Comparison of ENCODE assay signal across 15 cellular contexts in genomic region chr14:31122098-31122611, GRCh38.
DNase-seq lines count a peak whose midpoint lies in the region; ATAC-seq and TF ChIP-seq lines count a peak whose summit lies in the region.
"Had no signal": no experiment of that assay in that cellular context is flagged by ENCODE, and none has a peak within 500 bp of the region (broad histone marks: within the 10 kb centered on the region; RNA-seq: fewer than 3 reads in every experiment).

No MANE protein-coding gene starts in this region.

- peak overlapping the region; percentile 94 for H3K27ac Mint-ChIP-seq in T-helper 17 cell
- H3K27ac Mint-ChIP-seq: B cell; natural killer cell; T-helper 1 cell treated with Interleukin-12 subunit alpha and Interleukin-12 subunit beta and Interleukin-4 antibody, amounts not matched to agents 30 μg/mL and 1 μg/mL, for 36 hours had no signal

- H3K36me3 ChIP-seq in HEK293 (ENCODE audit: control insufficient read depth in 2 of 2, insufficient read depth in 1 of 2, low read length in 2 of 2) (peaks cover 71 to 79% of the 10 kb centered on the region in 2 experiments), gastrocnemius medialis (peaks cover 0 to 84% of the 10 kb centered on the region in 2 donors), PC-3 (ENCODE audit: low read depth, low read length) (peaks cover 56% of the 10 kb centered on the region)

- H3K27me3 Mint-ChIP-seq in T-helper 17 cell = no peaks in the 10 kb centered on the region
- H3K27me3 Mint-ChIP-seq: B cell had no signal

- TF ChIP-seq POLR2A in gastrocnemius medialis (IDR thresholded peaks at IDR 0.05) = no peak

- no peak for ATAC-seq in T-helper 17 cell
- peak; percentile 24 to 30 for ATAC-seq in gastrocnemius medialis
- no peak for ATAC-seq in PC-3
- no peak for ATAC-seq in HG03432 (IDR thresholded peaks at IDR 0.05; ENCODE audit: unreplicated experiment)
- ATAC-seq: activated CD4-positive, CD25-positive, alpha-beta regulatory T cell treated with anti-CD3 and anti-CD28 coated beads, Interleukin-2, amount 50 U/mL, for 24 hours; natural killer cell had no signal

- no peak overlapping the region for H3K4me3 Mint-ChIP-seq in T-helper 17 cell
- H3K4me3 Mint-ChIP-seq: B cell; natural killer cell; T-helper 1 cell treated with Interleukin-12 subunit alpha and Interleukin-12 subunit beta and Interleukin-4 antibody, amounts not matched to agents 30 μg/mL and 1 μg/mL, for 36 hours had no signal

- H3K9ac ChIP-seq in PC-3 (ENCODE audit: low read length) = no peak overlapping the region

- no peaks in the 10 kb centered on the region for H3F3A ChIP-seq in PC-3 (ENCODE audit: low read length, unreplicated experiment)

- H3K79me2 ChIP-seq in PC-3 (ENCODE audit: low read length) = no peaks in the 10 kb centered on the region

- no peaks in the 10 kb centered on the region for H3K9me3 ChIP-seq in HEK293 (ENCODE audit: control insufficient read depth, insufficient read depth, low read depth, low read length)
- H3K9me3 ChIP-seq in T-helper 17 cell (ENCODE audit: control insufficient read depth, low read length, poor library complexity, severe bottlenecking) = no peaks in the 10 kb centered on the region
- H3K9me3 ChIP-seq in gastrocnemius medialis = no peaks in the 10 kb centered on the region
- no peaks in the 10 kb centered on the region for H3K9me3 ChIP-seq in PC-3 (ENCODE audit: low read length)
- H3K9me3 ChIP-seq: ascending aorta, right atrium auricular region had no signal

- H3K4me1 ChIP-seq in HEK293 (ENCODE audit: control insufficient read depth, insufficient read depth, low read length) (no peaks in the 10 kb centered on the region), gastrocnemius medialis (peaks cover 0 to 7% of the 10 kb centered on the region in 2 donors), PC-3 (ENCODE audit: insufficient read depth, low read length) (no peaks in the 10 kb centered on the region)
- H3K4me1 ChIP-seq: ascending aorta, right atrium auricular region had no signal

- no peaks in the 10 kb centered on the region for H3K27me3 ChIP-seq in gastrocnemius medialis
- no peaks in the 10 kb centered on the region for H3K27me3 ChIP-seq in PC-3 (ENCODE audit: low read length)
- H3K27me3 ChIP-seq: ascending aorta, right atrium auricular region had no signal

- no peaks in the 10 kb centered on the region for H3K9me2 ChIP-seq in PC-3 (replicated peaks; ENCODE audit: low read length)

- in situ Hi-C loops in gastrocnemius medialis (cut with MboI; ENCODE audit: low sequenced_read_pairs in 4 of 4) = no loop called here

- TF ChIP-seq CTCF in HEK293 (tag by site-specific recombination; IDR thresholded peaks at IDR 0.05) (no peak), fibroblast of mammary gland (conservative IDR thresholded peaks at IDR 0.05; ENCODE audit: control insufficient read depth, insufficient read depth, low read depth, low read length) (no peak), gastrocnemius medialis (IDR thresholded peaks at IDR 0.05 in 4 of 5, conservative IDR thresholded peaks at IDR 0.05 in 1 of 5) (no peak), PC-3 (conservative IDR thresholded peaks at IDR 0.05; ENCODE audit: low read depth, low read length) (no peak)

- no peak overlapping the region for H2AFZ ChIP-seq in PC-3 (ENCODE audit: low read length)

- POLR2A ChIA-PET in HEK293 (lab: Yijun Ruan, JAX) (no interaction called here), PC-3 (lab: Charles Lee; ENCODE audit: unreplicated experiment) (interaction anchor here (0.6 kb wide), 1 partner anchor 1438 kb away, joined by 5 read pairs; no protein-coding TSS in a partner anchor)

- CTCF ChIA-PET in HEK293 (lab: Yijun Ruan, JAX) = interaction anchor here (0.6 to 1.3 kb wide), 4 partner anchors 22 to 233 kb away, joined by 3 to 4 read pairs (median 3); no protein-coding TSS in a partner anchor
- CTCF ChIA-PET in PC-3 (lab: Charles Lee) = no interaction called here

- no peak for DNase-seq in T-helper 17 cell
- DNase-seq in fibroblast of mammary gland (ENCODE audit: low read depth) = peak; percentile 59
- no peak for DNase-seq in gastrocnemius medialis
- no peak for DNase-seq in DMS53 treated with DMSO at 0.1 percent for 48 hours (lab: John Stamatoyannopoulos, UW; ENCODE audit: unreplicated experiment)
- DNase-seq in PC-3 = no peak
- DNase-seq: natural killer cell; Right ventricle myocardium superior; stimulated activated CD4-positive, alpha-beta T cell treated with anti-CD3 and anti-CD28 coated beads, Interleukin-1b, Interleukin-23, amount 100 ng/mL, for 48 hours had no signal

- intact Hi-C loops in gastrocnemius medialis (cut with DNase I; ENCODE audit: low total_unique reads) = no loop called here
- intact Hi-C loops in PC-3 (cut with micrococcal nuclease) = no loop called here

- no peak overlapping the region for H3K4me2 ChIP-seq in PC-3 (ENCODE audit: low read length)

- no peaks in the 10 kb centered on the region for H4K20me1 ChIP-seq in PC-3 (ENCODE audit: low read length)

- H3K4me1 Mint-ChIP-seq in T-helper 17 cell = peaks cover 23% of the 10 kb centered on the region

- H3K4me3 ChIP-seq in HEK293 (ENCODE audit: low read depth, low read length) = no peak overlapping the region
- no peak overlapping the region for H3K4me3 ChIP-seq in fibroblast of mammary gland (ENCODE audit: control insufficient read depth, low read depth, low read length)
- H3K4me3 ChIP-seq in gastrocnemius medialis = no peak overlapping the region
- no peak overlapping the region for H3K4me3 ChIP-seq in PC-3 (ENCODE audit: low read length)
- H3K4me3 ChIP-seq: ascending aorta, right atrium auricular region had no signal

- BruUV-seq in PC-3 (replicated peaks; lab: Mats Ljungman, UMichigan) = no TSS peak

- peaks cover 8% of the 10 kb centered on the region for H3K36me3 Mint-ChIP-seq in T-helper 17 cell (ENCODE audit: low read depth)

- H3K27ac ChIP-seq in HEK293 (ENCODE audit: extremely low read depth, low read depth, low read length) (no peak overlapping the region), gastrocnemius medialis (no peak overlapping the region), PC-3 (ENCODE audit: low read length) (no peak overlapping the region)
- H3K27ac ChIP-seq: ascending aorta, right atrium auricular region had no signal

TF ChIP-seq in HEK293, 187 proteins besides CTCF, POLR2A, EP300 and RAD21:
- TF ChIP-seq ZNF23 (tag by site-specific recombination; IDR thresholded peaks at IDR 0.05; ENCODE audit: borderline replicate concordance) (no peak), ZSCAN4 (tag by site-specific recombination; IDR thresholded peaks at IDR 0.05) (peak; percentile 81), ZBTB8A (tag by site-specific recombination; IDR thresholded peaks at IDR 0.05) (no peak)
TF ChIP-seq in HEK293: peak in this region for 1.

Comparison
In these comparisons a context has a peak if more than half of its experiments do, and no peak if none do; other contexts are left out.
1. ATAC-seq: peak in gastrocnemius medialis (2 of 2); none in T-helper 17 cell (single experiment), PC-3 (single experiment) and HG03432 (single experiment).